Comparison of ENCODE assay signal across 38 cellular contexts in the genomic region with DNA sequence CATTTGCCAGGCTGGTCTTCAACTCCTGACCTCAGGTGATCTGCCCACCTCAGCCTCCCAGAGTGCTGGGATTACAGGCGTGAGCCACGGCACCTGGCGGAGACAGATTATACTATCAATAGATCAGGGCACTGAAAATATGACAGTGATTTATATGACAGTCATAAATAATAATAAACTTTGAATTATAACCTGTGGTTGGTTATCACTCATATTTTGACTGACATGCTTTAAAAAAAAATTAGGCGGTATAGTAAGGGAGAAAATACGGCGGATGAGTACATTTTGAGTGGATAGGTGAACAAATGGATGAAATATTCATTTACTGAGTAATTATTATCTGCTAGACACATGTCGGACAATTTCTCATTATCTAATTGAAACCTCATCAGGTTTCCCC. TPM values are rescaled to one million over a fixed set of nuclear protein-coding genes. Genes with fewer than 3 reads are reported as not detected.
"Had no signal": no experiment of that assay in that cellular context is flagged by ENCODE, and none has a peak within 500 bp of the region (broad histone marks: within the 10 kb centered on the region; RNA-seq: fewer than 3 reads in every experiment).

No MANE protein-coding gene starts in this region.

- ATAC-seq: activated naive CD4-positive, alpha-beta T cell treated with anti-CD3 and anti-CD28 coated beads, Interleukin-2, amount 50 U/mL, for 72 hours; activated naive CD8-positive, alpha-beta T cell treated with anti-CD3 and anti-CD28 coated beads, Interleukin-2, amount 50 U/mL, for 24 hours; activated T-cell treated with anti-CD3 and anti-CD28 coated beads, Interleukin-2, amount 50 U/mL, for 4 hours; activated T-cell treated with anti-CD3 and anti-CD28 coated beads, Interleukin-2, amount 50 U/mL, for 72 hours; activated T-helper 17 cell treated with anti-CD3 and anti-CD28 coated beads, Interleukin-2, amount 50 U/mL, for 72 hours; body of pancreas had no signal

- H3K4me3 ChIP-seq: adrenal gland, ascending aorta, body of pancreas, breast epithelium, cardiac muscle cell had no signal

- H3K4me1 ChIP-seq: adrenal gland, ascending aorta, body of pancreas, breast epithelium had no signal

- H3K9me3 ChIP-seq: adrenal gland, ascending aorta, body of pancreas, breast epithelium had no signal

- H3K27me3 ChIP-seq: ascending aorta, body of pancreas, brain microvascular endothelial cell, breast epithelium had no signal

- FAIRE-seq: astrocyte, bronchial epithelial cell had no signal

- H3K27ac ChIP-seq: adrenal gland, ascending aorta, body of pancreas, brain microvascular endothelial cell, breast epithelium, cardiac muscle cell had no signal

- DNase-seq: activated effector memory CD4-positive, alpha-beta T cell treated with anti-CD3 and anti-CD28 coated beads, Interleukin-2, amount 50 U/mL, for 16 hours; activated effector memory CD4-positive, alpha-beta T cell treated with Interleukin-2 at 50 U/mL for 16 hours; activated gamma-delta T cell; activated gamma-delta T cell treated with Interleukin-2 at 50 U/mL for 16 hours; activated naive CD4-positive, alpha-beta T cell; activated naive CD4-positive, alpha-beta T cell treated with anti-CD3 and anti-CD28 coated beads for 36 hours; activated naive CD4-positive, alpha-beta T cell treated with anti-CD3 and anti-CD28 coated beads, Interleukin-2, amount 10 ng/mL, durations not matched to agents 7 days and 5 days; activated naive CD4-positive, alpha-beta T cell treated with anti-CD3 and anti-CD28 coated beads, Interleukin-2, amount 50 U/mL, for 16 hours; activated naive CD4-positive, alpha-beta T cell treated with Interleukin-2 at 50 U/mL for 16 hours; activated naive CD8-positive, alpha-beta T cell treated with anti-CD3 and anti-CD28 coated beads for 36 hours; activated naive CD8-positive, alpha-beta T cell treated with anti-CD3 and anti-CD28 coated beads, Interleukin-2, amount 10 ng/mL, durations not matched to agents 7 days and 5 days; activated naive CD8-positive, alpha-beta T cell treated with anti-CD3 and anti-CD28 coated beads, Interleukin-2, amount 50 U/mL, for 24 hours; activated T-cell treated with anti-CD3 and anti-CD28 coated beads, Interleukin-2, amount 50 U/mL, for 4 hours; activated T-cell treated with anti-CD3 and anti-CD28 coated beads, Interleukin-2, amount 50 U/mL, for 48 hours; activated T-cell treated with anti-CD3 and anti-CD28 coated beads, Interleukin-2, amount 50 U/mL, for 72 hours; adrenal gland; amniotic stem cell; amygdala; anterior cingulate cortex; aorta; body of pancreas; brain microvascular endothelial cell; caudate nucleus; central memory CD4-positive, alpha-beta T cell; cerebellar nuclear complex had no signal

- H3K36me3 ChIP-seq: adrenal gland, ascending aorta, brain microvascular endothelial cell, breast epithelium, cardiac muscle cell had no signal

RNA-seq across cellular contexts. Expression of a gene that starts 28.8 kb away (rescaled TPM):
- total RNA-seq: activated naive CD4-positive, alpha-beta T cell treated with anti-CD3 and anti-CD28 coated beads for 36 hours; activated naive CD4-positive, alpha-beta T cell treated with anti-CD3 and anti-CD28 coated beads, Interleukin-2, amount 50 U/mL, for 72 hours; activated naive CD8-positive, alpha-beta T cell treated with anti-CD3 and anti-CD28 coated beads for 36 hours; activated T-cell treated with anti-CD3 and anti-CD28 coated beads, Interleukin-2, amount 50 U/mL, for 4 hours; activated T-cell treated with anti-CD3 and anti-CD28 coated beads, Interleukin-2, amount 50 U/mL, for 72 hours; activated T-helper 1 cell treated with anti-CD3 and anti-CD28 coated beads, Interleukin-12 subunit alpha, Interleukin-12 subunit beta, Interleukin-2, Interleukin-4 antibody, amounts not matched to agents 30 ng/mL and 10 ng/mL and 1 ng/mL, durations not matched to agents 14 hours and 24 hours and 36 hours; activated T-helper 17 cell treated with anti-CD3 and anti-CD28 coated beads, Interleukin-2, amount 50 U/mL, for 72 hours; activated T-helper 2 cell treated with anti-CD3 and anti-CD28 coated beads, Interferon-gamma antibody, Interleukin-2, Interleukin-4, amounts not matched to agents 10 μg/mL and 5 μg/mL and 100 μg/mL, durations not matched to agents 14 hours and 24 hours and 36 hours; adrenal gland; aorta; ascending aorta; astrocyte; body of pancreas; breast epithelium; bronchial epithelial cell; cardiac muscle cell; cardiac septum; cerebellum; chondrocyte had no signal
- polyA plus RNA-seq: adipose tissue, adrenal gland, aorta, cardiac muscle cell had no signal
